Comparison of ENCODE assay signal across 8 cellular contexts in genomic region chr20:63215101-63216040, GRCh38. TPM values are rescaled to one million over a fixed set of nuclear protein-coding genes. Genes with fewer than 3 reads are reported as not detected.
DNase-seq lines count a peak whose midpoint lies in the region; ATAC-seq and TF ChIP-seq lines count a peak whose summit lies in the region.

No MANE protein-coding gene starts in this region.

- H3K4me3 ChIP-seq in fibroblast of villous mesenchyme (ENCODE audit: low read depth, low read length) (peak overlapping the region; percentile 82), ovary (peak overlapping the region; percentile 94)

- CTCF ChIA-PET in activated CD4-positive, alpha-beta memory T cell treated with anti-CD3 and anti-CD28 coated beads, Interleukin-2, amount 10 ng/mL, durations not matched to agents 7 days and 5 days (lab: Charles Lee), result interaction anchor here (0.8 to 4.1 kb wide), 5 partner anchors 9 to 243 kb away, joined by 3 to 25 read pairs (median 3); no protein-coding TSS in a partner anchor

- POLR2A ChIA-PET in activated CD4-positive, alpha-beta memory T cell treated with anti-CD3 and anti-CD28 coated beads, Interleukin-2, amount 10 ng/mL, durations not matched to agents 7 days and 5 days (lab: Charles Lee), result interaction anchor here (0.7 to 3.7 kb wide), 6 partner anchors 10 to 114 kb away, joined by 3 to 13 read pairs (median 4); partner anchors contain the start of gene ARFGAP1

- H3K4me1 ChIP-seq in ovary (ENCODE audit: insufficient read depth), result peaks cover 6% of the 10 kb centered on the region

- intact Hi-C loops in ovary (cut with DNase I), result no loop called here

- peak; percentile 26 for DNase-seq in NCI-H2171 treated with DMSO at 0.1 percent for 48 hours (lab: John Stamatoyannopoulos, UW)
- no peak for DNase-seq in NCI-H2171 (lab: John Stamatoyannopoulos, UW)
- peak; percentile 62 for DNase-seq in LHCN-M2 (ENCODE audit: low read depth)
- peak; percentile 35 for DNase-seq in activated CD4-positive, alpha-beta memory T cell treated with anti-CD3 and anti-CD28 coated beads, Interleukin-2, amount 10 ng/mL, durations not matched to agents 7 days and 5 days
- peak; percentile 69 for DNase-seq in fibroblast of villous mesenchyme (ENCODE audit: low read depth)
- peak in 4 of 5 donors; percentile 23 to 51 (median 30) for DNase-seq in ovary
- no peak for DNase-seq in OCI-M2 (lab: John Stamatoyannopoulos, UW; ENCODE audit: unreplicated experiment)

- H3K9me3 ChIP-seq in ovary, result no peaks in the 10 kb centered on the region

- H3K36me3 Mint-ChIP-seq in activated CD4-positive, alpha-beta memory T cell treated with anti-CD3 and anti-CD28 coated beads, Interleukin-2, amount 10 ng/mL, durations not matched to agents 7 days and 5 days (ENCODE audit: low read depth), result peaks cover 37% of the 10 kb centered on the region

- H3K9me3 Mint-ChIP-seq in activated CD4-positive, alpha-beta memory T cell treated with anti-CD3 and anti-CD28 coated beads, Interleukin-2, amount 10 ng/mL, durations not matched to agents 7 days and 5 days, result no peaks in the 10 kb centered on the region

- H3K36me3 ChIP-seq in ovary, result no peaks in the 10 kb centered on the region

- TF ChIP-seq EP300 in ovary (IDR thresholded peaks at IDR 0.05), result no peak

- peak overlapping the region; percentile 82 for H3K27ac Mint-ChIP-seq in activated CD4-positive, alpha-beta memory T cell treated with anti-CD3 and anti-CD28 coated beads, Interleukin-2, amount 10 ng/mL, durations not matched to agents 7 days and 5 days

- peak; percentile 71 for TF ChIP-seq CTCF in fibroblast of villous mesenchyme (IDR thresholded peaks at IDR 0.05; ENCODE audit: insufficient read depth, low read depth, low read length)
- no peak for TF ChIP-seq CTCF in ovary (IDR thresholded peaks at IDR 0.05)

- WGBS in ovary, 3 donors, result 2 to 3% (median 2%) methylated on average over 69 to 81 of the region's 81 CpGs

- peak; percentile 15 for ATAC-seq in GM21619 (IDR thresholded peaks at IDR 0.05; ENCODE audit: unreplicated experiment)

- peak overlapping the region; percentile 94 for H3K4me3 Mint-ChIP-seq in activated CD4-positive, alpha-beta memory T cell treated with anti-CD3 and anti-CD28 coated beads, Interleukin-2, amount 10 ng/mL, durations not matched to agents 7 days and 5 days

- no peaks in the 10 kb centered on the region for H3K27me3 ChIP-seq in ovary

- no peak for TF ChIP-seq POLR2A in ovary (IDR thresholded peaks at IDR 0.05)

- peaks cover 2% of the 10 kb centered on the region for H3K27me3 Mint-ChIP-seq in activated CD4-positive, alpha-beta memory T cell treated with anti-CD3 and anti-CD28 coated beads, Interleukin-2, amount 10 ng/mL, durations not matched to agents 7 days and 5 days

- no peak overlapping the region for H3K27ac ChIP-seq in ovary

- peaks cover 45% of the 10 kb centered on the region for H3K4me1 Mint-ChIP-seq in activated CD4-positive, alpha-beta memory T cell treated with anti-CD3 and anti-CD28 coated beads, Interleukin-2, amount 10 ng/mL, durations not matched to agents 7 days and 5 days

RNA-seq across cellular contexts. Expression of gene YTHDF1, which starts 0.6 kb away (rescaled TPM):
- total RNA-seq in LHCN-M2 (2014; rRNA removed), result 18.3 and 23.8 TPM in 2 replicates
- 18.8 TPM for polyA plus RNA-seq in LHCN-M2 (2012)
- 10 to 100 TPM; 36.1 to 36.8 TPM for total RNA-seq in activated CD4-positive, alpha-beta memory T cell treated with anti-CD3 and anti-CD28 coated beads, Interleukin-2, amount 10 ng/mL, durations not matched to agents 7 days and 5 days
- 24.8 and 30.7 TPM in 2 replicates for total RNA-seq in fibroblast of villous mesenchyme
- total RNA-seq in ovary, result 10 to 100 TPM; 17.6 to 39.4 (median 35.0) TPM
- 10 to 100 TPM; 17.0 to 30.5 TPM for polyA plus RNA-seq in ovary

RNA-seq across cellular contexts. Expression of gene BIRC7, which starts 20.3 kb away (rescaled TPM):
- total RNA-seq in LHCN-M2 (2014; rRNA removed), result not detected in 2 replicates
- not detected for polyA plus RNA-seq in LHCN-M2 (2012)
- not detected for total RNA-seq in activated CD4-positive, alpha-beta memory T cell treated with anti-CD3 and anti-CD28 coated beads, Interleukin-2, amount 10 ng/mL, durations not matched to agents 7 days and 5 days
- total RNA-seq in fibroblast of villous mesenchyme, result 0.32 TPM in 1 of 2 replicates, not detected in the other
- 1 to 10 TPM in 1 of 7 donors, under 1 TPM in 1, not detected in 5; 0.60 to 1.1 TPM for total RNA-seq in ovary
- polyA plus RNA-seq in ovary, result not detected

RNA-seq across cellular contexts. Expression of gene NKAIN4, which starts 38.9 kb away (rescaled TPM):
- total RNA-seq in LHCN-M2 (2014; rRNA removed) (not detected in 2 replicates), fibroblast of villous mesenchyme (not detected in 2 replicates), ovary (under 1 TPM in 2 of 7 donors, not detected in 5; 0.18 to 0.24 TPM)
- not detected for polyA plus RNA-seq in LHCN-M2 (2012)
- total RNA-seq in activated CD4-positive, alpha-beta memory T cell treated with anti-CD3 and anti-CD28 coated beads, Interleukin-2, amount 10 ng/mL, durations not matched to agents 7 days and 5 days, result not detected
- polyA plus RNA-seq in ovary, result not detected

RNA-seq across cellular contexts. Expression of gene ARFGAP1, which starts 57.2 kb away (rescaled TPM):
- total RNA-seq in LHCN-M2 (2014; rRNA removed) (61.8 and 62.5 TPM in 2 replicates), fibroblast of villous mesenchyme (85.5 and 109 TPM in 2 replicates), ovary (10 to 100 TPM; 40.2 to 80.2 (median 74.8) TPM)
- 54.8 TPM for polyA plus RNA-seq in LHCN-M2 (2012)
- total RNA-seq in activated CD4-positive, alpha-beta memory T cell treated with anti-CD3 and anti-CD28 coated beads, Interleukin-2, amount 10 ng/mL, durations not matched to agents 7 days and 5 days, result 10 to 100 TPM; 80.1 to 82.0 TPM
- polyA plus RNA-seq in ovary, result 10 to 100 TPM; 18.9 to 59.5 TPM

Comparison
In these comparisons a context has a peak if more than half of its experiments do, and no peak if none do; other contexts are left out.
1. DNase-seq: peak in NCI-H2171 treated with DMSO at 0.1 percent for 48 hours (single experiment), LHCN-M2 (single experiment), activated CD4-positive, alpha-beta memory T cell treated with anti-CD3 and anti-CD28 coated beads, Interleukin-2, amount 10 ng/mL, durations not matched to agents 7 days and 5 days (single experiment), fibroblast of villous mesenchyme (single experiment) and ovary (4 of 5); none in NCI-H2171 (single experiment) and OCI-M2 (single experiment).